Comparison of ENCODE assay signal across 28 cellular contexts in genomic region chr21:35632711-35633110, GRCh38.
"Had no signal": no experiment of that assay in that cellular context is flagged by ENCODE, and none has a peak within 500 bp of the region (broad histone marks: within the 10 kb centered on the region; RNA-seq: fewer than 3 reads in every experiment).

No MANE protein-coding gene starts in this region.

- H3K4me3 Mint-ChIP-seq: dendritic cell treated with granulocyte-macrophage colony-stimulating factor and Interleukin-4, amounts not matched to agents 40 ng/mL and 50 ng/mL, for 4 days; effector memory CD8-positive, alpha-beta T cell; endodermal cell had no signal

- H3K27ac ChIP-seq: colonic mucosa, coronary artery, dorsolateral prefrontal cortex, epithelial cell of prostate, esophagus squamous epithelium, foreskin keratinocyte, gastrocnemius medialis, gastroesophageal sphincter, heart left ventricle, heart right ventricle had no signal

- H3K27me3 ChIP-seq: colonic mucosa, foreskin keratinocyte, gastrocnemius medialis had no signal

- H3K9me3 ChIP-seq: colonic mucosa, esophagus squamous epithelium, gastrocnemius medialis, gastroesophageal sphincter, heart left ventricle, heart right ventricle had no signal

- H3K36me3 ChIP-seq: colonic mucosa, esophagus squamous epithelium, gastrocnemius medialis, gastroesophageal sphincter, heart left ventricle, heart right ventricle had no signal

- DNase-seq: colonic mucosa; cortex of kidney; dermis blood vessel endothelial cell; dorsolateral prefrontal cortex; effector CD4-positive, alpha-beta T cell; effector CD8-positive, alpha-beta T cell; effector memory CD4-positive, alpha-beta T cell; effector memory CD8-positive, alpha-beta T cell; endodermal cell; erythroblast; esophagus squamous epithelium; foreskin fibroblast; foreskin keratinocyte; foreskin melanocyte; gastrocnemius medialis; glutamatergic neuron; head of caudate nucleus; heart left ventricle; heart right ventricle had no signal

- H3K4me3 ChIP-seq: colonic mucosa, coronary artery, dorsolateral prefrontal cortex, esophagus squamous epithelium, gastrocnemius medialis, gastroesophageal sphincter, heart left ventricle, heart right ventricle had no signal

- FAIRE-seq: colon, endometrium, endothelial cell of umbilical vein, frontal cortex had no signal

- H3K4me1 ChIP-seq: colonic mucosa, gastrocnemius medialis, gastroesophageal sphincter had no signal

- H3K9me3 Mint-ChIP-seq: dendritic cell treated with granulocyte-macrophage colony-stimulating factor and Interleukin-4, amounts not matched to agents 40 ng/mL and 50 ng/mL, for 4 days; effector memory CD8-positive, alpha-beta T cell; endodermal cell had no signal

- H3K27ac Mint-ChIP-seq: dendritic cell treated with granulocyte-macrophage colony-stimulating factor and Interleukin-4, amounts not matched to agents 40 ng/mL and 50 ng/mL, for 4 days; effector memory CD8-positive, alpha-beta T cell; endodermal cell had no signal

- ATAC-seq: effector memory CD8-positive, alpha-beta T cell; esophagus mucosa; foreskin keratinocyte; gastrocnemius medialis; gastroesophageal sphincter; heart left ventricle; heart right ventricle had no signal
